In the genomic region with DNA sequence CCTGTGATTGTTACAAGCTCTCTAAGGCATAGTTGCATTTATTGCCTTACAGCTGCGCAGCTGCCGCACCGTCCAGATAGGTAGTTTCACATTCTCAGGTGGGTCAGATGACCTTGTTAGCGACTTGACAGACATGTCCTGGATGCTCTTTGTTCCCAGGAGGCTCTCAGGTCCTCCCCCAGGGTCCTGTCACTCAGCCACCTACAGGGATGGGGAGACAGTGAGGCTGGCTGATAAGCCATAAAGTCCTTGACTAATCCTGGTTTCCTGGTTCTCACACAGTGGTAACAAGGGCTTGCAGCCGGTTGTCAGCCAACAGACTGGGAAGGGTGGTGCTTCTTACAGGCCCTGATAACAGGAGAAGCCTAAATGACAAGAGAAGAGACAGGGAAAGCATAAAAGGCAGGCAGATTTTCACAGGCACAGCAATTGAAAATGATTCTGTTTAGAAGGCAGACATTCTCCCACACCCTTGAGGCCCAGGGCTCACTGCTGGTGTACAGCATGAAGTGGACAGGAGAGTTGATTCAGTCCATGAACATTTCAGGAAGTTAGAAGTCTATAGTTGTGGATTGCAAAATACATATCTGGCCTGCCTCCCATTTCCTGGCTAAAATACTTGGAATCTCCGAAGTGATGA, we compare ENCODE assay signal across 8 cellular contexts. TPM values are rescaled to one million over a fixed set of nuclear protein-coding genes. Genes with fewer than 3 reads are reported as not detected.
DNase-seq lines count a peak whose midpoint lies in the region; TF ChIP-seq lines count a peak whose summit lies in the region.

No MANE protein-coding gene starts in this region.

- H3K4me2 ChIP-seq in BLaER1 treated with 17β-estradiol and CSF1 and Interleukin-3, amounts not matched to agents 10 nM and 100 nM = peak overlapping the region; percentile 90 to 98 (median 97)

- no peaks in the 10 kb centered on the region for H3K27me3 Mint-ChIP-seq in chondrocyte (ENCODE audit: low read depth)

- peaks cover 75 to 81% (median 79%) of the 10 kb centered on the region in 10 experiments for H3K4me1 ChIP-seq in BLaER1 treated with 17β-estradiol and CSF1 and Interleukin-3, amounts not matched to agents 10 nM and 100 nM
- peaks cover 62 to 72% of the 10 kb centered on the region in 2 donors for H3K4me1 ChIP-seq in mucosa of rectum (ENCODE audit: control insufficient read depth in 2 of 2, insufficient read depth in 2 of 2, low read length in 2 of 2)

- peaks cover 0 to 6% (median 4%) of the 10 kb centered on the region in 11 experiments; a peak in 13 of 22 replicates for H3K9me3 ChIP-seq in BLaER1 treated with 17β-estradiol and CSF1 and Interleukin-3, amounts not matched to agents 10 nM and 100 nM (replicated peaks in 1 of 11)
- H3K9me3 ChIP-seq in mucosa of rectum (ENCODE audit: control insufficient read depth in 2 of 2, low read length in 2 of 2) = no peaks in the 10 kb centered on the region

- peaks cover 74 to 84% (median 77%) of the 10 kb centered on the region in 11 experiments for H4K20me1 ChIP-seq in BLaER1 treated with 17β-estradiol and CSF1 and Interleukin-3, amounts not matched to agents 10 nM and 100 nM

- H3K27ac Mint-ChIP-seq in chondrocyte (ENCODE audit: unreplicated experiment) = peak overlapping the region; percentile 96

- peaks cover 76% of the 10 kb centered on the region for H3K4me1 Mint-ChIP-seq in chondrocyte (ENCODE audit: low read depth)

- H3K36me3 Mint-ChIP-seq in chondrocyte (ENCODE audit: low read depth) = peaks cover 12% of the 10 kb centered on the region

- no peaks in the 10 kb centered on the region for H3K9me3 Mint-ChIP-seq in chondrocyte (ENCODE audit: low read depth)

- peaks cover 25 to 71% (median 62%) of the 10 kb centered on the region in 11 experiments for H3K36me3 ChIP-seq in BLaER1 treated with 17β-estradiol and CSF1 and Interleukin-3, amounts not matched to agents 10 nM and 100 nM
- peaks cover 5 to 12% of the 10 kb centered on the region in 2 donors for H3K36me3 ChIP-seq in mucosa of rectum (ENCODE audit: control insufficient read depth in 2 of 2, insufficient read depth in 2 of 2, low read length in 2 of 2)

- peak overlapping the region; percentile 90 to 100 (median 99); a peak in 14 of 20 replicates for H3K4me3 ChIP-seq in BLaER1 treated with 17β-estradiol and CSF1 and Interleukin-3, amounts not matched to agents 10 nM and 100 nM
- H3K4me3 ChIP-seq in LNCaP clone FGC (ENCODE audit: low read depth, low read length) (peak overlapping the region; percentile 97), mucosa of rectum (ENCODE audit: low read length in 2 of 2) (peak overlapping the region; percentile 32 to 95)

- DNase-seq in LNCaP clone FGC (ENCODE audit: low read depth) (no peak), chondrocyte (ENCODE audit: low spot score) (peak; percentile 12), NOMO-1 (lab: John Stamatoyannopoulos, UW; ENCODE audit: unreplicated experiment in 2 of 2) (no peak), DMS53 (lab: John Stamatoyannopoulos, UW) (no peak), NCI-H1092 (lab: John Stamatoyannopoulos, UW) (no peak)
- no peak for DNase-seq in stimulated activated CD4-positive, alpha-beta T cell treated with anti-CD3 and anti-CD28 coated beads, Interleukin-2, amount 100 ng/mL, for 48 hours

- peak overlapping the region; percentile 92 for H3K4me3 Mint-ChIP-seq in chondrocyte (ENCODE audit: unreplicated experiment)

- H3K27me3 ChIP-seq in BLaER1 treated with 17β-estradiol and CSF1 and Interleukin-3, amounts not matched to agents 10 nM and 100 nM = no peaks in the 10 kb centered on the region
- H3K27me3 ChIP-seq in mucosa of rectum (ENCODE audit: control insufficient read depth in 2 of 2, insufficient read depth in 2 of 2, low read length in 2 of 2) = no peaks in the 10 kb centered on the region

- H3K9ac ChIP-seq in BLaER1 treated with 17β-estradiol and CSF1 and Interleukin-3, amounts not matched to agents 10 nM and 100 nM = peak overlapping the region; percentile 96 to 100 (median 99); a peak in 19 of 22 replicates
- H3K9ac ChIP-seq in mucosa of rectum (ENCODE audit: low read depth in 1 of 2, low read length in 2 of 2) = peak overlapping the region; percentile 26 to 52

- peak overlapping the region in 8 of 11 experiments; percentile 35 to 100 (median 99); a peak in 14 of 22 replicates for H3K27ac ChIP-seq in BLaER1 treated with 17β-estradiol and CSF1 and Interleukin-3, amounts not matched to agents 10 nM and 100 nM
- peak overlapping the region; percentile 48 to 99 for H3K27ac ChIP-seq in mucosa of rectum (ENCODE audit: low read depth in 2 of 2, low read length in 2 of 2)

- TF ChIP-seq CTCF in LNCaP clone FGC (IDR thresholded peaks at IDR 0.05; ENCODE audit: control insufficient read depth, extremely low read depth, insufficient read depth) (no peak), chondrocyte (IDR thresholded peaks at IDR 0.05) (no peak)

RNA-seq across cellular contexts. Expression of a gene that starts 2.9 kb away (rescaled TPM):
- 339 to 392 TPM (median 351 TPM) in 3 replicates for total RNA-seq in chondrocyte

RNA-seq across cellular contexts. Expression of a gene that starts 17.7 kb away (rescaled TPM):
- 12.9 to 15.1 TPM (median 13.3 TPM) in 3 replicates for total RNA-seq in chondrocyte

RNA-seq across cellular contexts. Expression of a gene that starts 23.7 kb away (rescaled TPM):
- total RNA-seq in chondrocyte = 45.4 to 75.6 TPM (median 48.6 TPM) in 3 replicates

RNA-seq across cellular contexts. Expression of a gene that starts 54.7 kb away (rescaled TPM):
- total RNA-seq in chondrocyte = 155 to 196 TPM (median 189 TPM) in 3 replicates
